35 cellular contexts compared by ENCODE assay signal in the genomic region with DNA sequence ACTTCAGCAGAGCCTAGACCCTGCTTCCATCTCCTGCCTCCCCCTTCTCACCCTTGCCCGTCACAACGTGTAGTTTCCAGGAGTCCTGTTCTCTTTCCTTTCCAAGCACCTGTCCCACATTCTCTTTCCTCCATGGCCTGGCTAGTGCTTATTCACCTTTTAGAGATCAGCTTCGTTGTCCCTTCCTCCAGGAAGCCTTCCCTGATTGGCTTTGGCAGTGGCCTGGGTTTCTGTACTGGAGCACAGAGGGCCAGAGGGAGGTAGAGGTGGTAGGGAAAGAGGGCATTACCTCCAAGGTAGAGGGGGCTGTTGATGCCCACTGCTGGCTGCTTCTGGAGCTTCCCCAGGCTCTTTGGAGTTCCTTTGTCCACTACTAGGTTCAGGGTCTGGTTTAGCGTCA.
"Had no signal": no experiment of that assay in that cellular context is flagged by ENCODE, and none has a peak within 500 bp of the region (broad histone marks: within the 10 kb centered on the region; RNA-seq: fewer than 3 reads in every experiment).

No MANE protein-coding gene starts in this region.

- H3K9me3 ChIP-seq: MG63 had no signal

- DNase-seq: Karpas-422, Kasumi-1, MG63, MM.1S, MV-4-11, NCI-H1048, NCI-H1092, NCI-H1092 treated with DMSO at 0.1 percent for 48 hours, NCI-H1105, NCI-H1105 treated with DMSO at 0.1 percent for 48 hours, NCI-H1417, NCI-H1417 treated with DMSO at 0.1 percent for 48 hours, NCI-H1436, NCI-H1436 treated with DMSO at 0.1 percent for 48 hours, NCI-H146, NCI-H1694, NCI-H1694 treated with DMSO at 0.1 percent for 48 hours, NCI-H187, NCI-H187 treated with DMSO at 0.1 percent for 48 hours, NCI-H1930, NCI-H2029, NCI-H2029 treated with DMSO at 0.1 percent for 48 hours, NCI-H2081, NCI-H2081 treated with DMSO at 0.1 percent for 48 hours, NCI-H2107, NCI-H2171, NCI-H2171 treated with DMSO at 0.1 percent for 48 hours, NCI-H2227 treated with DMSO at 0.1 percent for 48 hours, NCI-H226, NCI-H345, NCI-H446, NCI-H446 treated with DMSO at 0.1 percent for 48 hours, NCI-H510A, NCI-H510A treated with DMSO at 0.1 percent for 48 hours, NCI-H524 had no signal

- H3K4me3 ChIP-seq: MG63 had no signal

- H3K27me3 ChIP-seq: MG63 had no signal

- H3K36me3 ChIP-seq: MG63 had no signal
